ENCODE assay signal across 8 cellular contexts in genomic region chr6:136037246-136037884, GRCh38.
DNase-seq lines count a peak whose midpoint lies in the region; ATAC-seq and TF ChIP-seq lines count a peak whose summit lies in the region.

No MANE protein-coding gene starts in this region.

- H3K4me1 ChIP-seq in heart left ventricle (peaks cover 0 to 75% (median 37%) of the 10 kb centered on the region in 12 donors), skeletal muscle tissue (ENCODE audit: control insufficient read depth in 3 of 3, insufficient read depth in 3 of 3, low read length in 3 of 3) (peaks cover 13 to 21% (median 18%) of the 10 kb centered on the region in 3 donors), aorta (ENCODE audit: control insufficient read depth in 1 of 2, insufficient read depth in 2 of 2, low read length in 2 of 2) (no peaks in the 10 kb centered on the region), mucosa of descending colon (ENCODE audit: low read depth) (no peaks in the 10 kb centered on the region)

- 16 to 25% (median 20%) methylated on average over 9 of the region's 9 CpGs for WGBS in heart left ventricle, 4 donors
- 71 to 72% methylated on average over 9 of the region's 9 CpGs for WGBS in aorta, 2 donors

- intact Hi-C loops in heart left ventricle (cut with DNase I) (loop anchor here in 8 of 10 donors (5.0 to 10.0 kb wide), 10 partner anchors 65 to 503 kb away; no protein-coding TSS in a partner anchor), aorta (cut with DNase I) (no loop called here), mucosa of descending colon (cut with DNase I, micrococcal nuclease) (no loop called here)

- H3K4me3 ChIP-seq in heart left ventricle (peak overlapping the region in 11 of 12 donors; percentile 37 to 63 (median 56)), skeletal muscle tissue (ENCODE audit: low read length in 3 of 3) (peak overlapping the region in 2 of 3 donors; percentile 42 to 72), aorta (ENCODE audit: low read length in 2 of 2) (no peak overlapping the region), mucosa of descending colon (no peak overlapping the region)

- H3K9ac ChIP-seq in skeletal muscle tissue (ENCODE audit: low read depth in 1 of 3, low read length in 3 of 3): peak overlapping the region; percentile 50 to 75 (median 71)

- H3K27ac ChIP-seq in heart left ventricle: peak overlapping the region; percentile 73 to 91 (median 84)
- peak overlapping the region; percentile 48 for H3K27ac ChIP-seq in skeletal muscle tissue (ENCODE audit: low read depth, low read length)
- H3K27ac ChIP-seq in aorta (ENCODE audit: low read depth in 1 of 2, low read length in 2 of 2): no peak overlapping the region

- H3K4me1 Mint-ChIP-seq in WTC11: peaks cover 13% of the 10 kb centered on the region

- peak; percentile 88 for ATAC-seq in GM19351 (IDR thresholded peaks at IDR 0.05; ENCODE audit: unreplicated experiment)
- peak; percentile 18 for ATAC-seq in WTC11
- ATAC-seq in heart left ventricle: peak; percentile 5 to 57 (median 42)
- no peak for ATAC-seq in aorta (ENCODE audit: low FRiP score)
- ATAC-seq in mucosa of descending colon: no peak

- no peaks in the 10 kb centered on the region for H3K9me3 Mint-ChIP-seq in WTC11

- POLR2A ChIA-PET in WTC11 (lab: Charles Lee): interaction anchor here (0.6 kb wide), 1 partner anchor 148 kb away, joined by 5 read pairs; no protein-coding TSS in a partner anchor

- no peak for TF ChIP-seq POLR2A in heart left ventricle (IDR thresholded peaks at IDR 0.05)

- H3K27me3 Mint-ChIP-seq in WTC11 (ENCODE audit: low read depth): no peaks in the 10 kb centered on the region

- no peaks in the 10 kb centered on the region for H3K36me3 Mint-ChIP-seq in WTC11

- H3K9me3 ChIP-seq in heart left ventricle: no peaks in the 10 kb centered on the region
- H3K9me3 ChIP-seq in skeletal muscle tissue (ENCODE audit: control insufficient read depth in 3 of 3, low read length in 3 of 3): no peaks in the 10 kb centered on the region
- H3K9me3 ChIP-seq in aorta (ENCODE audit: control insufficient read depth, low read length): peaks cover 1% of the 10 kb centered on the region
- no peaks in the 10 kb centered on the region for H3K9me3 ChIP-seq in mucosa of descending colon

- TF ChIP-seq CTCF in WTC11 (IDR thresholded peaks at IDR 0.05) (no peak), heart left ventricle (IDR thresholded peaks at IDR 0.05) (no peak), mucosa of descending colon (IDR thresholded peaks at IDR 0.05) (no peak)

- H3K27me3 ChIP-seq in heart left ventricle: no peaks in the 10 kb centered on the region
- no peaks in the 10 kb centered on the region for H3K27me3 ChIP-seq in skeletal muscle tissue (ENCODE audit: control insufficient read depth in 3 of 3, insufficient read depth in 3 of 3, low read length in 3 of 3)
- H3K27me3 ChIP-seq in aorta (ENCODE audit: control insufficient read depth in 1 of 2, insufficient read depth in 2 of 2, low read length in 1 of 2): no peaks in the 10 kb centered on the region

- DNase-seq in WTC11 (ENCODE audit: low spot score) (no peak), heart left ventricle (peak in 1 of 5 donors; percentile 36), NOMO-1 treated with DMSO at 0.1 percent for 48 hours (lab: John Stamatoyannopoulos, UW; ENCODE audit: unreplicated experiment) (no peak), ecto neural progenitor cell (ENCODE audit: low spot score) (no peak), aorta (no peak), mucosa of descending colon (no peak)

- no peak overlapping the region; the same call in 1 of the 2 replicates for H3K27ac Mint-ChIP-seq in WTC11

- CTCF ChIA-PET in WTC11 (lab: Charles Lee): no interaction called here

- no peak overlapping the region for H3K4me3 Mint-ChIP-seq in WTC11

- H3K36me3 ChIP-seq in heart left ventricle (no peaks in the 10 kb centered on the region), skeletal muscle tissue (ENCODE audit: control insufficient read depth in 3 of 3, insufficient read depth in 3 of 3, low read length in 3 of 3) (no peaks in the 10 kb centered on the region), aorta (ENCODE audit: control insufficient read depth in 1 of 2, insufficient read depth in 2 of 2, low read length in 1 of 2) (no peaks in the 10 kb centered on the region), mucosa of descending colon (ENCODE audit: low read depth) (no peaks in the 10 kb centered on the region)

TF ChIP-seq in WTC11, 78 proteins besides CTCF, POLR2A, EP300 and RAD21 (continues in another document):
- TF ChIP-seq, protein P1, sequence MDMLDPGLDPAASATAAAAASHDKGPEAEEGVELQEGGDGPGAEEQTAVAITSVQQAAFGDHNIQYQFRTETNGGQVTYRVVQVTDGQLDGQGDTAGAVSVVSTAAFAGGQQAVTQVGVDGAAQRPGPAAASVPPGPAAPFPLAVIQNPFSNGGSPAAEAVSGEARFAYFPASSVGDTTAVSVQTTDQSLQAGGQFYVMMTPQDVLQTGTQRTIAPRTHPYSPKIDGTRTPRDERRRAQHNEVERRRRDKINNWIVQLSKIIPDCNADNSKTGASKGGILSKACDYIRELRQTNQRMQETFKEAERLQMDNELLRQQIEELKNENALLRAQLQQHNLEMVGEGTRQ (CRISPR knock-in tag; IDR thresholded peaks at IDR 0.05): no peak
- TF ChIP-seq ZNF219 (CRISPR knock-in tag; IDR thresholded peaks at IDR 0.05; ENCODE audit: borderline replicate concordance): no peak
- TF ChIP-seq ARID4B (CRISPR knock-in tag; IDR thresholded peaks at IDR 0.05; ENCODE audit: borderline replicate concordance): no peak
- TF ChIP-seq E2F1 (CRISPR knock-in tag; IDR thresholded peaks at IDR 0.05): no peak
- TF ChIP-seq, protein P2, sequence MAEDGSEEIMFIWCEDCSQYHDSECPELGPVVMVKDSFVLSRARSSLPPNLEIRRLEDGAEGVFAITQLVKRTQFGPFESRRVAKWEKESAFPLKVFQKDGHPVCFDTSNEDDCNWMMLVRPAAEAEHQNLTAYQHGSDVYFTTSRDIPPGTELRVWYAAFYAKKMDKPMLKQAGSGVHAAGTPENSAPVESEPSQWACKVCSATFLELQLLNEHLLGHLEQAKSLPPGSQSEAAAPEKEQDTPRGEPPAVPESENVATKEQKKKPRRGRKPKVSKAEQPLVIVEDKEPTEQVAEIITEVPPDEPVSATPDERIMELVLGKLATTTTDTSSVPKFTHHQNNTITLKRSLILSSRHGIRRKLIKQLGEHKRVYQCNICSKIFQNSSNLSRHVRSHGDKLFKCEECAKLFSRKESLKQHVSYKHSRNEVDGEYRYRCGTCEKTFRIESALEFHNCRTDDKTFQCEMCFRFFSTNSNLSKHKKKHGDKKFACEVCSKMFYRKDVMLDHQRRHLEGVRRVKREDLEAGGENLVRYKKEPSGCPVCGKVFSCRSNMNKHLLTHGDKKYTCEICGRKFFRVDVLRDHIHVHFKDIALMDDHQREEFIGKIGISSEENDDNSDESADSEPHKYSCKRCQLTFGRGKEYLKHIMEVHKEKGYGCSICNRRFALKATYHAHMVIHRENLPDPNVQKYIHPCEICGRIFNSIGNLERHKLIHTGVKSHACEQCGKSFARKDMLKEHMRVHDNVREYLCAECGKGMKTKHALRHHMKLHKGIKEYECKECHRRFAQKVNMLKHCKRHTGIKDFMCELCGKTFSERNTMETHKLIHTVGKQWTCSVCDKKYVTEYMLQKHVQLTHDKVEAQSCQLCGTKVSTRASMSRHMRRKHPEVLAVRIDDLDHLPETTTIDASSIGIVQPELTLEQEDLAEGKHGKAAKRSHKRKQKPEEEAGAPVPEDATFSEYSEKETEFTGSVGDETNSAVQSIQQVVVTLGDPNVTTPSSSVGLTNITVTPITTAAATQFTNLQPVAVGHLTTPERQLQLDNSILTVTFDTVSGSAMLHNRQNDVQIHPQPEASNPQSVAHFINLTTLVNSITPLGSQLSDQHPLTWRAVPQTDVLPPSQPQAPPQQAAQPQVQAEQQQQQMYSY (CRISPR knock-in tag; IDR thresholded peaks at IDR 0.05): no peak
- no peak for TF ChIP-seq ZNF396 (CRISPR knock-in tag; IDR thresholded peaks at IDR 0.05; ENCODE audit: borderline replicate concordance)
- no peak for TF ChIP-seq MYBL2 (CRISPR knock-in tag; IDR thresholded peaks at IDR 0.05)
- TF ChIP-seq ELF4 (CRISPR knock-in tag; IDR thresholded peaks at IDR 0.05; ENCODE audit: low read depth): no peak

Comparison
In these comparisons a context has a peak if more than half of its experiments do, and no peak if none do; other contexts are left out.
1. ATAC-seq: peak in GM19351 (single experiment), WTC11 (single experiment) and heart left ventricle (4 of 4); none in aorta (single experiment) and mucosa of descending colon (single experiment).
2. H3K27ac ChIP-seq: peak in heart left ventricle (12 of 12) and skeletal muscle tissue (single experiment); none in aorta (0 of 2).
3. H3K4me3 ChIP-seq: peak in heart left ventricle (11 of 12) and skeletal muscle tissue (2 of 3); none in aorta (0 of 2) and mucosa of descending colon (single experiment).
4. intact Hi-C loops: an anchor here in heart left ventricle (5.0 to 10.0 kb wide); none called in aorta and mucosa of descending colon.